Comparison of ENCODE assay signal across 22 cellular contexts in the genomic region with DNA sequence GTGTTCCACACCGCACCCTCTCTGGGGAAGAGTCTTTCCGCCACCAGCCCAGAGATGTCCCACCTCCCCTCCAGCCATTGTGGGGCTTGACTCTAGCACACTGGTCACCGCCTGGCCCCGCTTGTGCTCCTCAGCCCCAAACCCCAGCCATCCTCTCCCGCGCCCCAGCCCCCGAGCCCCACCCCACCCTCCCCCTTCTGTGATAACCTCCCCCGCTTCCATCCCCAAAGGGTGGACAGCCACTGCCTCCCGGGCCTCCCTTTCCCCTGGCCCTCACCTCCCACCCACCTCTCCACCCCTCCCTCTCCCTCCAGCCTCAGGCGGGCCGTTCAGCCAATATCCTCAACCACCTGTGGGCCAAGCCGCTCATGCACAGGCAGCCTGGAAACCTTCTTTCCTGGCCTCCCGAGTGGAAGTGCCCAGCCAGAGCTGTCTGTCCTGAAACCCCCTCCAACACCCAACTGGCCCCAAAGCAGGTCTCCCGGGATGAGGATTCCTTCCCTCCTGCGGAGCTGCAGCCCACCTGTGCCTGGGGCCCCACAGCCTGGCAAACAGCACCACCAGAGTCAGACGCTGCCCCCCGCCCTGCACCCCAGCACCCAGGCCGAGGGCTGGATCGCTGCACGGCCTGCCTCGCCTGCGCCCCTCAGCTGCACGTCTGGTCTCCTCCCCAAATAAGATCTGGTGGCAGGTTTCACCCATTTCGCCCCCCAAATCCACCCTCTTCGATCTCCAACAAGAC. TPM values are rescaled to one million over a fixed set of nuclear protein-coding genes. Genes with fewer than 3 reads are reported as not detected.
DNase-seq lines count a peak whose midpoint lies in the region; ATAC-seq, FAIRE-seq and TF ChIP-seq lines count a peak whose summit lies in the region.
"Had no signal": no experiment of that assay in that cellular context is flagged by ENCODE, and none has a peak within 500 bp of the region (broad histone marks: within the 10 kb centered on the region; RNA-seq: fewer than 3 reads in every experiment).

No MANE protein-coding gene starts in this region.

- H3K18ac ChIP-seq in neuronal stem cell (ENCODE audit: low read length) = peak overlapping the region; percentile 71

- 83% methylated on average over 9 of the region's 25 CpGs for WGBS in K562 (ENCODE audit: insufficient coverage, low coverage, missing lambda C conversion rate)
- no CpG with 5 or more reads among the region's 25 CpGs for WGBS in neuronal stem cell (ENCODE audit: extremely low coverage in 2 of 2, insufficient read length in 2 of 2, insufficient replicate concordance in 1 of 2), 2 donors

- no peaks in the 10 kb centered on the region for H3K9me3 Mint-ChIP-seq in CD8-positive, alpha-beta T cell
- H3K9me3 Mint-ChIP-seq: CD14-positive monocyte had no signal

- H2BK12ac ChIP-seq in neuronal stem cell (ENCODE audit: low read length) = no peak overlapping the region

- H3K4me3 Mint-ChIP-seq in CD8-positive, alpha-beta T cell = no peak overlapping the region
- H3K4me3 Mint-ChIP-seq: CD14-positive monocyte had no signal

- in situ Hi-C loops in K562 (cut with MboI) = no loop called here

- peak overlapping the region; percentile 19 for H2AK5ac ChIP-seq in neuronal stem cell (ENCODE audit: low read depth, low read length)

- no peak for TF ChIP-seq POLR2A in K562 (conservative IDR thresholded peaks at IDR 0.05)

- no peak for DNase-seq in CD8-positive, alpha-beta T cell
- DNase-seq in K562 (ENCODE audit: extremely low read depth in 1 of 4, low spot score in 3 of 4) (peak in 3 of 4 experiments; percentile 37 to 60 (median 60)), neuronal stem cell (ENCODE audit: low spot score) (no peak), NOMO-1 (lab: John Stamatoyannopoulos, UW; ENCODE audit: unreplicated experiment in 2 of 2) (no peak), hippocampal formation (lab: John Stamatoyannopoulos, UW) (no peak), cerebellar cortex (ENCODE audit: low spot score) (no peak)
- DNase-seq: AML-193, DMS153, DND-41, MV-4-11, NCI-H1105, NCI-H1436 treated with DMSO at 0.1 percent for 48 hours, NCI-H2029, NCI-H446, NCI-H524 treated with DMSO at 0.1 percent for 48 hours, NCI-H774, SHP77 treated with DMSO at 0.1 percent for 48 hours had no signal

- TF ChIP-seq RAD21 in K562 (CRISPR knock-in tag; conservative IDR thresholded peaks at IDR 0.05 in 1 of 2, IDR thresholded peaks at IDR 0.05 in 1 of 2) = no peak

- peaks cover 14% of the 10 kb centered on the region for H3K36me3 Mint-ChIP-seq in CD8-positive, alpha-beta T cell

- H3K27me3 Mint-ChIP-seq in CD8-positive, alpha-beta T cell (ENCODE audit: low read depth) = no peaks in the 10 kb centered on the region

- H3K9ac ChIP-seq in BLaER1 (no peak overlapping the region), K562 (ENCODE audit: insufficient read depth in 1 of 2, low read depth in 2 of 2, low read length in 2 of 2) (no peak overlapping the region), neuronal stem cell (ENCODE audit: low read depth, low read length, poor library complexity) (peak overlapping the region; percentile 50)

- no peaks in the 10 kb centered on the region for H3K9me1 ChIP-seq in K562 (ENCODE audit: control insufficient read depth, insufficient read depth, low read length)

- peaks cover 32% of the 10 kb centered on the region for H3K36me3 ChIP-seq in BLaER1
- H3K36me3 ChIP-seq in CD8-positive, alpha-beta T cell (ENCODE audit: insufficient read depth, low read length) = no peaks in the 10 kb centered on the region
- H3K36me3 ChIP-seq in K562 (ENCODE audit: control insufficient read depth, insufficient read depth, low read length) = peaks cover 4% of the 10 kb centered on the region; the same call in 1 of the 3 replicates
- H3K36me3 ChIP-seq in neuronal stem cell (replicated peaks in 1 of 2; ENCODE audit: control insufficient read depth in 2 of 2, insufficient read depth in 2 of 2, low read length in 2 of 2) = peaks cover 6 to 14% of the 10 kb centered on the region in 2 donors

- no peak overlapping the region for H4K8ac ChIP-seq in neuronal stem cell (ENCODE audit: low read depth, low read length)

- no peak for FAIRE-seq in K562 (lab: Jason Lieb, UNC)
- FAIRE-seq: A549, GM12892, H1 had no signal

- TF ChIP-seq EP300 in K562 (IDR thresholded peaks at IDR 0.05; ENCODE audit: low read length) = no peak

- H3K4me2 ChIP-seq in BLaER1 = peak overlapping the region; percentile 81
- H3K4me2 ChIP-seq in K562 (ENCODE audit: insufficient read depth, low read length) = no peak overlapping the region
- no peak overlapping the region for H3K4me2 ChIP-seq in neuronal stem cell (ENCODE audit: insufficient read depth, low read length, poor library complexity, severe bottlenecking)
- H3K4me2 ChIP-seq: A549 had no signal

- POLR2A ChIA-PET in CD8-positive, alpha-beta T cell (lab: Charles Lee) = no interaction called here
- POLR2A ChIA-PET in K562 (lab: Yijun Ruan, JAX) = no interaction called here

- H3K27ac ChIP-seq in BLaER1 = peak overlapping the region; percentile 69; the same call in 1 of the 2 replicates
- no peak overlapping the region for H3K27ac ChIP-seq in CD8-positive, alpha-beta T cell (ENCODE audit: low read depth, low read length)
- H3K27ac ChIP-seq in K562 (ENCODE audit: extremely low read depth, low read depth, low read length) = no peak overlapping the region
- H3K27ac ChIP-seq in neuronal stem cell (replicated peaks; ENCODE audit: low read length) = no peak overlapping the region

- no peak overlapping the region for H3K14ac ChIP-seq in neuronal stem cell (ENCODE audit: low read length)

- no peak overlapping the region for H3K4ac ChIP-seq in neuronal stem cell (ENCODE audit: low read length)

- H3K79me1 ChIP-seq in neuronal stem cell (ENCODE audit: low read depth, low read length) = peaks cover 6% of the 10 kb centered on the region

- H3K79me2 ChIP-seq in K562 (ENCODE audit: control insufficient read depth, insufficient read depth, low read length) = no peaks in the 10 kb centered on the region

- peaks cover 5% of the 10 kb centered on the region for H3K4me1 Mint-ChIP-seq in CD8-positive, alpha-beta T cell (ENCODE audit: low read depth)
- H3K4me1 Mint-ChIP-seq: CD14-positive monocyte had no signal

- intact Hi-C loops in CD8-positive, alpha-beta T cell (cut with DNase I, micrococcal nuclease) = no loop called here
- intact Hi-C loops in K562 (cut with micrococcal nuclease) = loop anchor here (1.0 kb wide), 1 partner anchor 144 kb away; no protein-coding TSS in a partner anchor

- H3K4me1 ChIP-seq in BLaER1 (peaks cover 95% of the 10 kb centered on the region), K562 (replicated peaks in 1 of 2; ENCODE audit: control insufficient read depth in 2 of 2, insufficient read depth in 2 of 2, low read length in 2 of 2) (peaks cover 0 to 51% of the 10 kb centered on the region in 2 experiments; a peak in 2 of 5 replicates), neuronal stem cell (ENCODE audit: control insufficient read depth in 2 of 2, insufficient read depth in 1 of 2, low read depth in 1 of 2, low read length in 2 of 2) (peaks cover 2% of the 10 kb centered on the region in 2 donors)
- H3K4me1 ChIP-seq in CD8-positive, alpha-beta T cell (ENCODE audit: insufficient read depth, low read length) = peaks cover 5% of the 10 kb centered on the region

- ATAC-seq in CD8-positive, alpha-beta T cell = no peak
- ATAC-seq in K562 = peak; percentile 41

- H3K9me3 ChIP-seq in BLaER1 (no peaks in the 10 kb centered on the region), K562 (replicated peaks; ENCODE audit: control insufficient read depth, insufficient read depth, low read depth, low read length) (no peaks in the 10 kb centered on the region), neuronal stem cell (replicated peaks in 1 of 2; ENCODE audit: control insufficient read depth in 2 of 2, insufficient read depth in 1 of 2, low read depth in 1 of 2, low read length in 2 of 2) (peaks cover 0 to 2% of the 10 kb centered on the region in 2 donors)
- no peaks in the 10 kb centered on the region for H3K9me3 ChIP-seq in CD8-positive, alpha-beta T cell (ENCODE audit: low read length)
- H3K9me3 ChIP-seq: A549 had no signal

- CTCF ChIA-PET in CD8-positive, alpha-beta T cell (lab: Charles Lee) = interaction anchor here (2.4 kb wide), 1 partner anchor 144 kb away, joined by 8 read pairs; no protein-coding TSS in a partner anchor
- CTCF ChIA-PET in K562 (lab: Yijun Ruan, JAX; ENCODE audit: low intra/inter-chr PET ratio) = no interaction called here

- H3K27ac Mint-ChIP-seq in CD8-positive, alpha-beta T cell = peak overlapping the region; percentile 60

- no TSS peak for BruUV-seq in K562 (replicated peaks; lab: Mats Ljungman, UMichigan)

- no peak overlapping the region for H4K91ac ChIP-seq in neuronal stem cell (ENCODE audit: low read depth, low read length, poor library complexity)

- H3K4me3 ChIP-seq in BLaER1 (no peak overlapping the region), K562 (no peak overlapping the region), neuronal stem cell (ENCODE audit: low read length in 2 of 2) (no peak overlapping the region)
- no peak overlapping the region for H3K4me3 ChIP-seq in CD8-positive, alpha-beta T cell (ENCODE audit: low read depth, low read length)
- H3K4me3 ChIP-seq: A549 had no signal

- H4K20me1 ChIP-seq in BLaER1 (peaks cover 66% of the 10 kb centered on the region), K562 (replicated peaks; ENCODE audit: control insufficient read depth, insufficient read depth, low read length) (peaks cover 7% of the 10 kb centered on the region; the same call in 1 of the 2 replicates)

- H2BK5ac ChIP-seq in neuronal stem cell (ENCODE audit: low read length) = no peak overlapping the region

- TF ChIP-seq CTCF in CD8-positive, alpha-beta T cell (IDR thresholded peaks at IDR 0.05) = no peak
- TF ChIP-seq CTCF in K562 (IDR thresholded peaks at IDR 0.05 in 2 of 3, conservative IDR thresholded peaks at IDR 0.05 in 1 of 3; ENCODE audit: insufficient read depth in 2 of 3, low read depth in 1 of 3, low read length in 3 of 3) = no peak

- H2BK15ac ChIP-seq in neuronal stem cell (ENCODE audit: low read length) = no peak overlapping the region

- H2AFZ ChIP-seq in K562 (ENCODE audit: low read depth, low read length) (no peak overlapping the region), neuronal stem cell (ENCODE audit: low read length) (no peak overlapping the region)

- no peak overlapping the region for H2BK120ac ChIP-seq in neuronal stem cell (ENCODE audit: low read depth, low read length)

- H3K23ac ChIP-seq in neuronal stem cell (ENCODE audit: low read depth, low read length, poor library complexity) = no peak overlapping the region

- H3K27me3 ChIP-seq in BLaER1 (no peaks in the 10 kb centered on the region), K562 (ENCODE audit: control insufficient read depth in 2 of 2, insufficient read depth in 2 of 2, low read length in 2 of 2) (no peaks in the 10 kb centered on the region), neuronal stem cell (ENCODE audit: control insufficient read depth in 3 of 3, insufficient read depth in 3 of 3, low read depth in 1 of 3, low read length in 3 of 3) (no peaks in the 10 kb centered on the region)
- no peaks in the 10 kb centered on the region for H3K27me3 ChIP-seq in CD8-positive, alpha-beta T cell (ENCODE audit: insufficient read depth, low read length)

RNA-seq across cellular contexts. Expression of gene NUDT14, which starts 27.1 kb away (rescaled TPM):
- 1 to 10 TPM; 5.7 to 6.2 TPM for total RNA-seq in CD8-positive, alpha-beta T cell
- total RNA-seq in K562 (2011; cell fraction: chromatin; rRNA removed; ENCODE audit: low replicate concordance) = 7.5 and 26.6 TPM in 2 replicates
- 23.2 and 26.8 TPM in 2 replicates for total RNA-seq in K562 (2011; cell fraction: nucleolus; rRNA removed)
- 10.1 and 13.7 TPM in 2 replicates for total RNA-seq in K562 (2011; cell fraction: nucleoplasm; rRNA removed)
- total RNA-seq in K562 (2014; rRNA removed) (12.3 and 13.2 TPM in 2 replicates), K562 (2014; rRNA removed; fragmentation: Illumina TruSeq; extraction: Trizol) (1.7 and 2.1 TPM in 2 replicates), K562 (2015; rRNA removed; fragmentation: Illumina TruSeq; extraction: Trizol) (11.7 and 11.9 TPM in 2 replicates), K562 (2021) (15.7 and 16.3 TPM in 2 replicates)
- polyA plus RNA-seq in K562 (2011; rRNA removed) (8.3 and 10.6 TPM in 2 replicates), K562 (2014; fragmentation: Illumina TruSeq; extraction: Trizol) (3.1 and 6.4 TPM in 2 replicates), K562 (2014; fragmentation: Nextera tagmentation; extraction: Ambion mirVana) (under 1 TPM; 0.14 to 0.85 TPM), K562 (2014; rRNA removed) (8.2 and 14.5 TPM in 2 replicates)
- 10.6 and 23.4 TPM in 2 replicates for polyA plus RNA-seq in K562 (2011; cell fraction: cytosol; rRNA removed)
- polyA plus RNA-seq in K562 (2011; cell fraction: nucleus; rRNA removed) = 16.5 and 26.6 TPM in 2 replicates
- polyA plus RNA-seq in K562 (2012) = 20.4 and 28.6 TPM in 2 replicates
- polyA minus RNA-seq in K562 (2011; rRNA and poly(A)+ RNA removed) = 1.1 and 2.3 TPM in 2 replicates
- 3.7 and 9.5 TPM in 2 replicates for polyA minus RNA-seq in K562 (2011; cell fraction: cytosol; rRNA and poly(A)+ RNA removed)
- polyA minus RNA-seq in K562 (2011; cell fraction: nucleus; rRNA and poly(A)+ RNA removed) = 2.7 and 3.6 TPM in 2 replicates
- polyA plus RNA-seq in neuronal stem cell (2013, experiment 1 of 2) = 21.6 TPM
- 21.9 TPM for polyA plus RNA-seq in neuronal stem cell (2013, experiment 2 of 2)

RNA-seq across cellular contexts. Expression of gene JAG2, which starts 39.6 kb away (rescaled TPM):
- under 1 TPM; 0.72 to 0.84 TPM for total RNA-seq in CD8-positive, alpha-beta T cell
- total RNA-seq in K562 (2011; cell fraction: chromatin; rRNA removed; ENCODE audit: low replicate concordance) = 61.3 and 185 TPM in 2 replicates
- total RNA-seq in K562 (2011; cell fraction: nucleolus; rRNA removed) = 142 and 150 TPM in 2 replicates
- total RNA-seq in K562 (2011; cell fraction: nucleoplasm; rRNA removed) = 67.6 and 76.6 TPM in 2 replicates
- total RNA-seq in K562 (2014; rRNA removed) (20.1 and 22.8 TPM in 2 replicates), K562 (2014; rRNA removed; fragmentation: Illumina TruSeq; extraction: Trizol) (2.4 and 3.3 TPM in 2 replicates), K562 (2015; rRNA removed; fragmentation: Illumina TruSeq; extraction: Trizol) (10.5 and 10.7 TPM in 2 replicates), K562 (2021) (43.4 and 48.4 TPM in 2 replicates)
- polyA plus RNA-seq in K562 (2011; rRNA removed) (8.6 and 12.1 TPM in 2 replicates), K562 (2014; fragmentation: Illumina TruSeq; extraction: Trizol) (6.6 and 16.7 TPM in 2 replicates), K562 (2014; fragmentation: Nextera tagmentation; extraction: Ambion mirVana) (under 1 TPM; 0.25 to 0.50 TPM), K562 (2014; rRNA removed) (24.5 and 38.0 TPM in 2 replicates)
- 10.2 and 16.7 TPM in 2 replicates for polyA plus RNA-seq in K562 (2011; cell fraction: cytosol; rRNA removed)
- polyA plus RNA-seq in K562 (2011; cell fraction: nucleus; rRNA removed) = 134 and 193 TPM in 2 replicates
- polyA plus RNA-seq in K562 (2012) = 20.4 and 32.1 TPM in 2 replicates
- 8.1 and 12.6 TPM in 2 replicates for polyA minus RNA-seq in K562 (2011; rRNA and poly(A)+ RNA removed)
- 17.8 and 19.8 TPM in 2 replicates for polyA minus RNA-seq in K562 (2011; cell fraction: cytosol; rRNA and poly(A)+ RNA removed)
- 39.4 and 47.9 TPM in 2 replicates for polyA minus RNA-seq in K562 (2011; cell fraction: nucleus; rRNA and poly(A)+ RNA removed)
- polyA plus RNA-seq in neuronal stem cell (2013, experiment 1 of 2) = 5.2 TPM
- polyA plus RNA-seq in neuronal stem cell (2013, experiment 2 of 2) = 4.9 TPM
- polyA plus RNA-seq: CD14-positive monocyte had no signal

RNA-seq across cellular contexts. Expression of gene BTBD6, which starts 40.2 kb away (rescaled TPM):
- total RNA-seq in CD8-positive, alpha-beta T cell = 10 to 100 TPM; 34.1 to 34.4 TPM
- total RNA-seq in K562 (2011; cell fraction: chromatin; rRNA removed; ENCODE audit: low replicate concordance) = not detected in 2 replicates
- not detected in 2 replicates for total RNA-seq in K562 (2011; cell fraction: nucleolus; rRNA removed)
- not detected in 2 replicates for total RNA-seq in K562 (2011; cell fraction: nucleoplasm; rRNA removed)
- not detected in 2 replicates for total RNA-seq in K562 (2014; rRNA removed)
- not detected in 2 replicates for total RNA-seq in K562 (2014; rRNA removed; fragmentation: Illumina TruSeq; extraction: Trizol)
- not detected in 2 replicates for total RNA-seq in K562 (2015; rRNA removed; fragmentation: Illumina TruSeq; extraction: Trizol)
- total RNA-seq in K562 (2021) = 0.16 TPM in 1 of 2 replicates, not detected in the other
- not detected in 2 replicates for polyA plus RNA-seq in K562 (2011; rRNA removed)
- not detected in 2 replicates for polyA plus RNA-seq in K562 (2011; cell fraction: cytosol; rRNA removed)
- not detected in 2 replicates for polyA plus RNA-seq in K562 (2011; cell fraction: nucleus; rRNA removed)
- polyA plus RNA-seq in K562 (2012) = 0.08 TPM in 1 of 2 replicates, not detected in the other
- not detected in 2 replicates for polyA plus RNA-seq in K562 (2014; fragmentation: Illumina TruSeq; extraction: Trizol)
- polyA plus RNA-seq in K562 (2014; fragmentation: Nextera tagmentation; extraction: Ambion mirVana) = not detected
- polyA plus RNA-seq in K562 (2014; rRNA removed) = not detected in 2 replicates
- not detected in 2 replicates for polyA minus RNA-seq in K562 (2011; rRNA and poly(A)+ RNA removed)
- polyA minus RNA-seq in K562 (2011; cell fraction: cytosol; rRNA and poly(A)+ RNA removed) = 0.38 TPM in 1 of 2 replicates, not detected in the other
- not detected in 2 replicates for polyA minus RNA-seq in K562 (2011; cell fraction: nucleus; rRNA and poly(A)+ RNA removed)
- 10.8 TPM for polyA plus RNA-seq in neuronal stem cell (2013, experiment 1 of 2)
- polyA plus RNA-seq in neuronal stem cell (2013, experiment 2 of 2) = 10.4 TPM

Comparison
In these comparisons a context has a peak if more than half of its experiments do, and no peak if none do; other contexts are left out.
1. DNase-seq: peak in K562 (3 of 4); none in CD8-positive, alpha-beta T cell (0 of 7), neuronal stem cell (single experiment), NOMO-1 (0 of 2), hippocampal formation (0 of 2) and cerebellar cortex (single experiment).
2. RNA of gene BTBD6, which starts 40.2 kb away (total RNA-seq): 34.1 to 34.4 TPM in CD8-positive, alpha-beta T cell; 0.16 TPM in K562; every median in the first group is over 10 times any median in the second.